ENCODE assay signal across 1 cellular context in genomic region chr19:48444933-48445194, GRCh38.
TF ChIP-seq lines count a peak whose summit lies in the region.

No MANE protein-coding gene starts in this region.

TF ChIP-seq in HepG2, 621 proteins besides CTCF, POLR2A, EP300 and RAD21:
- TF ChIP-seq ZBTB25 (CRISPR knock-in tag; IDR thresholded peaks at IDR 0.05) = no peak
- TF ChIP-seq ZNF383 (CRISPR knock-in tag; IDR thresholded peaks at IDR 0.05; ENCODE audit: borderline replicate concordance) = 0 out of 2 replicates have a peak, but pooled peaks have one; percentile 15
